In genomic region chrX:39613508-39613921, GRCh38 we compare ENCODE assay signal across 8 cellular contexts.
DNase-seq lines count a peak whose midpoint lies in the region; ATAC-seq, FAIRE-seq and TF ChIP-seq lines count a peak whose summit lies in the region.

No MANE protein-coding gene starts in this region.

- H3K4me3 Mint-ChIP-seq in activated CD4-positive, alpha-beta T cell treated with anti-CD3 and anti-CD28 coated beads, Interleukin-2, amount 10 ng/mL, durations not matched to agents 24 days and 14 days = peak overlapping the region; percentile 90

- H3K27ac Mint-ChIP-seq in activated CD4-positive, alpha-beta T cell treated with anti-CD3 and anti-CD28 coated beads, Interleukin-2, amount 10 ng/mL, durations not matched to agents 24 days and 14 days = peak overlapping the region; percentile 98

- TF ChIP-seq POLR2A in GM12892 (IDR thresholded peaks at IDR 0.05; ENCODE audit: low read depth, low read length) = no peak

- H3K9me3 Mint-ChIP-seq in activated CD4-positive, alpha-beta T cell treated with anti-CD3 and anti-CD28 coated beads, Interleukin-2, amount 10 ng/mL, durations not matched to agents 24 days and 14 days = peaks cover 9% of the 10 kb centered on the region

- FAIRE-seq in GM12892 (lab: Jason Lieb, UNC) = no peak

- ATAC-seq in sciatic nerve (peak; percentile 77), GM19397 (IDR thresholded peaks at IDR 0.05; ENCODE audit: unreplicated experiment) (no peak), GM21528 (IDR thresholded peaks at IDR 0.05; ENCODE audit: low FRiP score, unreplicated experiment) (no peak)

- intact Hi-C loops in activated CD4-positive, alpha-beta T cell treated with anti-CD3 and anti-CD28 coated beads, Interleukin-2, amount 10 ng/mL, durations not matched to agents 24 days and 14 days (cut with micrococcal nuclease) = loop anchor here (5.0 to 10.0 kb wide), 2 partner anchors 241 to 416 kb away; no protein-coding TSS in a partner anchor
- intact Hi-C loops in sciatic nerve (cut with DNase I) = no loop called here

- H3K36me3 Mint-ChIP-seq in activated CD4-positive, alpha-beta T cell treated with anti-CD3 and anti-CD28 coated beads, Interleukin-2, amount 10 ng/mL, durations not matched to agents 24 days and 14 days (ENCODE audit: low read depth) = peaks cover 4% of the 10 kb centered on the region

- H3K27me3 Mint-ChIP-seq in activated CD4-positive, alpha-beta T cell treated with anti-CD3 and anti-CD28 coated beads, Interleukin-2, amount 10 ng/mL, durations not matched to agents 24 days and 14 days = no peaks in the 10 kb centered on the region

- H3K4me1 Mint-ChIP-seq in activated CD4-positive, alpha-beta T cell treated with anti-CD3 and anti-CD28 coated beads, Interleukin-2, amount 10 ng/mL, durations not matched to agents 24 days and 14 days = peaks cover 26% of the 10 kb centered on the region

- DNase-seq in GM12892 (ENCODE audit: insufficient read length) = peak; percentile 38
- peak; percentile 52 for DNase-seq in LoVo (ENCODE audit: low spot score)
- DNase-seq in activated CD4-positive, alpha-beta T cell treated with anti-CD3 and anti-CD28 coated beads, Interleukin-2, amount 10 ng/mL, durations not matched to agents 24 days and 14 days = peak; percentile 63
- DNase-seq in glomerular visceral epithelial cell (ENCODE audit: extremely low spot score) = peak; percentile 86
- DNase-seq in sciatic nerve (ENCODE audit: low spot score) = no peak
- no peak for DNase-seq in HPDE6-E6E7 (ENCODE audit: extremely low spot score)

Comparison
In these comparisons a context has a peak if more than half of its experiments do, and no peak if none do; other contexts are left out.
1. DNase-seq: peak in GM12892 (single experiment), LoVo (single experiment), activated CD4-positive, alpha-beta T cell treated with anti-CD3 and anti-CD28 coated beads, Interleukin-2, amount 10 ng/mL, durations not matched to agents 24 days and 14 days (single experiment) and glomerular visceral epithelial cell (single experiment); none in sciatic nerve (single experiment) and HPDE6-E6E7 (single experiment).